In the genomic region with DNA sequence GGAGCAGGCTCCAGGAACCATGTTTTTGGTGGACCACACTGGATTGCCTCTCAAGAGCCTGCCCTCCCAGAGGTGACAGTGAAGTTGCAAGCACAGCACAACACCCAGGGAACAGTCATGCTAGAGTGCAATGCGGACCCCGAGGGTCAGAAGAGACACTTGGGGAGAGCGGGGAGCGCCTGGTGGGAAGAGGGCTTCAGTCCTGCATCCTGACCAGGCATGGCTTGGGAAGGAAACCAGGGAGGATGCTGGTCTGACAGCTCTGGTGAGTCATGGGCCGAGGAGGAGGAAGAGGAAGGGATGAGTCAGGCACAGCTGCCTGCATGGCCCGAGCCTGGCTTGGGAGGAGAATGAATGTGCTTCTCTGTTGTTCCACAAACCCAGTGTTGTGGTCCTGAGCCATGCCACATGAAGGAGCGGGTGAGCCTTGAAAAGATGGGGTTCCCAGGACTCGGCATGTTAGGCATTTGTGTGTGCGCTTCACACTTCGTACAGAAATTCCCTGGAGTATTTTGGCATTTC, we compare ENCODE assay signal across 8 cellular contexts. TPM values are rescaled to one million over a fixed set of nuclear protein-coding genes. Genes with fewer than 3 reads are reported as not detected.
A peak's percentile ranks its signal among the peaks of the same experiment; 100 is the strongest.
DNase-seq lines count a peak whose midpoint lies in the region; ATAC-seq, FAIRE-seq and TF ChIP-seq lines count a peak whose summit lies in the region.

No MANE protein-coding gene starts in this region.

- peak; percentile 50 for ATAC-seq in T-helper 17 cell

- H3K4me1 Mint-ChIP-seq in HFFc6 (ENCODE audit: low read depth) (peaks cover 75% of the 10 kb centered on the region), T-helper 17 cell (peaks cover 5% of the 10 kb centered on the region), immature natural killer cell (no peaks in the 10 kb centered on the region)

- no peaks in the 10 kb centered on the region for H3K27me3 ChIP-seq in brain microvascular endothelial cell (replicated peaks)

- H3K27me3 Mint-ChIP-seq in HFFc6 (ENCODE audit: insufficient read depth) (no peaks in the 10 kb centered on the region), T-helper 17 cell (peaks cover 4% of the 10 kb centered on the region), immature natural killer cell (ENCODE audit: low read depth in 3 of 3) (peaks cover 1 to 4% (median 2%) of the 10 kb centered on the region in 3 donors)

- H3K4me1 ChIP-seq in kidney (ENCODE audit: control insufficient read depth in 1 of 2, insufficient read depth in 1 of 2, low read depth in 1 of 2, low read length in 2 of 2) = peaks cover 24 to 31% of the 10 kb centered on the region in 2 donors

- H3K36me3 ChIP-seq in brain microvascular endothelial cell (replicated peaks) = no peaks in the 10 kb centered on the region
- H3K36me3 ChIP-seq in kidney (ENCODE audit: control insufficient read depth in 1 of 2, insufficient read depth in 2 of 2, low read length in 2 of 2) = no peaks in the 10 kb centered on the region

- H3K27ac ChIP-seq in brain microvascular endothelial cell (peak overlapping the region; percentile 97), kidney (ENCODE audit: low read depth in 2 of 2, low read length in 2 of 2) (peak overlapping the region; percentile 22 to 66)

- H3K36me3 Mint-ChIP-seq in HFFc6 (ENCODE audit: low read depth) (no peaks in the 10 kb centered on the region), T-helper 17 cell (ENCODE audit: low read depth) (no peaks in the 10 kb centered on the region), immature natural killer cell (no peaks in the 10 kb centered on the region)

- H3K4me3 Mint-ChIP-seq in HFFc6 (peak overlapping the region; percentile 83), T-helper 17 cell (no peak overlapping the region), immature natural killer cell (no peak overlapping the region)

- no peaks in the 10 kb centered on the region for H3K9me3 ChIP-seq in T-helper 17 cell (ENCODE audit: control insufficient read depth, low read length, poor library complexity, severe bottlenecking)
- no peaks in the 10 kb centered on the region for H3K9me3 ChIP-seq in kidney (ENCODE audit: control insufficient read depth in 1 of 2, low read length in 2 of 2)

- DNase-seq in HFFc6 (peak; percentile 94), T-helper 17 cell (no peak), brain microvascular endothelial cell (peak; percentile 97), kidney (peak; percentile 92), immature natural killer cell (no peak), SK-N-DZ (ENCODE audit: low spot score) (no peak), cerebellar nuclear complex (lab: John Stamatoyannopoulos, UW) (no peak)
- peak; percentile 60 to 62 (median 62) for DNase-seq in stimulated activated CD4-positive, alpha-beta T cell treated with anti-CD3 and anti-CD28 coated beads, Interleukin-12 subunit alpha, Interleukin-12 subunit beta, amount 100 ng/mL, for 48 hours (ENCODE audit: low read depth in 2 of 3, low spot score in 1 of 3)

- H3K27ac Mint-ChIP-seq in HFFc6 = peak overlapping the region; percentile 99
- H3K27ac Mint-ChIP-seq in T-helper 17 cell = no peak overlapping the region
- no peak overlapping the region for H3K27ac Mint-ChIP-seq in immature natural killer cell

- no peak for FAIRE-seq in kidney (lab: Jason Lieb, UNC)

- H3K4me3 ChIP-seq in brain microvascular endothelial cell (ENCODE audit: low read depth, low read length) (no peak overlapping the region), kidney (ENCODE audit: low read length in 2 of 2) (no peak overlapping the region)

- no peak overlapping the region for H3K9ac ChIP-seq in kidney (ENCODE audit: low read length in 2 of 2)

- H3K9me3 Mint-ChIP-seq in HFFc6 = no peaks in the 10 kb centered on the region
- H3K9me3 Mint-ChIP-seq in immature natural killer cell = no peaks in the 10 kb centered on the region

- in situ Hi-C loops in brain microvascular endothelial cell (cut with HindIII; ENCODE audit: low pct_ligation_motif_present, low sequenced_read_pairs) = no loop called here

- intact Hi-C loops in kidney (cut with DNase I) = no loop called here

- TF ChIP-seq CTCF in HFFc6 (IDR thresholded peaks at IDR 0.05) (no peak), brain microvascular endothelial cell (IDR thresholded peaks at IDR 0.05; ENCODE audit: low read depth, low read length, missing control alignments) (no peak), kidney (IDR thresholded peaks at IDR 0.05; ENCODE audit: borderline replicate concordance, extremely low read depth, insufficient read depth) (no peak)

RNA-seq across cellular contexts. Expression of gene ANKRD2, which starts 29.5 kb away (rescaled TPM):
- 1 to 10 TPM in 4 of 6 experiments, under 1 TPM in 2; 0.31 to 7.7 (median 6.5) TPM for total RNA-seq in HFFc6 (2021; fragmentation: NEBNext Ultra II Directional; extraction: Animal tissue kit (Norgen Biotek cat#: 25700))
- not detected for total RNA-seq in T-helper 17 cell
- total RNA-seq in kidney = 3.6 TPM
- 10.0 TPM for polyA plus RNA-seq in kidney (ENCODE audit: insufficient read depth, low read depth, low replicate concordance)
- not detected for polyA plus RNA-seq in immature natural killer cell
- polyA plus RNA-seq in SK-N-DZ (2014; cell fraction: cytosol; rRNA removed) = not detected in 2 replicates
- polyA plus RNA-seq in SK-N-DZ (2014; cell fraction: nucleus; rRNA removed) = not detected in 2 replicates

RNA-seq across cellular contexts. Expression of gene HOGA1, which starts 41.1 kb away (rescaled TPM):
- under 1 TPM; 0.26 to 0.66 (median 0.46) TPM for total RNA-seq in HFFc6 (2021; fragmentation: NEBNext Ultra II Directional; extraction: Animal tissue kit (Norgen Biotek cat#: 25700))
- total RNA-seq in T-helper 17 cell (not detected), kidney (28.8 TPM)
- polyA plus RNA-seq in kidney (ENCODE audit: insufficient read depth, low read depth, low replicate concordance) (100 TPM), immature natural killer cell (not detected)
- 4.3 and 6.6 TPM in 2 replicates for polyA plus RNA-seq in SK-N-DZ (2014; cell fraction: cytosol; rRNA removed)
- 4.4 and 5.9 TPM in 2 replicates for polyA plus RNA-seq in SK-N-DZ (2014; cell fraction: nucleus; rRNA removed)

RNA-seq across cellular contexts. Expression of gene UBTD1, which starts 44.4 kb away (rescaled TPM):
- 10 to 100 TPM; 31.3 to 42.1 (median 34.8) TPM for total RNA-seq in HFFc6 (2021; fragmentation: NEBNext Ultra II Directional; extraction: Animal tissue kit (Norgen Biotek cat#: 25700))
- 1 to 10 TPM; 1.1 to 1.4 TPM for total RNA-seq in T-helper 17 cell
- total RNA-seq in kidney = 17.4 TPM
- 26.1 TPM for polyA plus RNA-seq in kidney (ENCODE audit: insufficient read depth, low read depth, low replicate concordance)
- polyA plus RNA-seq in immature natural killer cell = 1 to 10 TPM; 1.7 to 3.2 (median 2.9) TPM
- 5.8 and 6.2 TPM in 2 replicates for polyA plus RNA-seq in SK-N-DZ (2014; cell fraction: cytosol; rRNA removed)
- 5.7 and 6.3 TPM in 2 replicates for polyA plus RNA-seq in SK-N-DZ (2014; cell fraction: nucleus; rRNA removed)

RNA-seq across cellular contexts. Expression of gene MMS19, which starts 44.9 kb away (rescaled TPM):
- 10 to 100 TPM; 53.8 to 61.2 (median 56.3) TPM for total RNA-seq in HFFc6 (2021; fragmentation: NEBNext Ultra II Directional; extraction: Animal tissue kit (Norgen Biotek cat#: 25700))
- total RNA-seq in T-helper 17 cell (10 to 100 TPM; 60.1 to 71.2 TPM), kidney (56.1 TPM)
- polyA plus RNA-seq in kidney (ENCODE audit: insufficient read depth, low read depth, low replicate concordance) (49.7 TPM), immature natural killer cell (10 to 100 TPM; 21.8 to 32.0 (median 29.6) TPM)
- 103 and 140 TPM in 2 replicates for polyA plus RNA-seq in SK-N-DZ (2014; cell fraction: cytosol; rRNA removed)
- polyA plus RNA-seq in SK-N-DZ (2014; cell fraction: nucleus; rRNA removed) = 265 and 277 TPM in 2 replicates

RNA-seq across cellular contexts. Expression of gene C10orf62, which starts 46.4 kb away (rescaled TPM):
- not detected for total RNA-seq in HFFc6 (2021; fragmentation: NEBNext Ultra II Directional; extraction: Animal tissue kit (Norgen Biotek cat#: 25700))
- total RNA-seq in T-helper 17 cell (not detected), kidney (1.6 TPM)
- polyA plus RNA-seq in kidney (ENCODE audit: insufficient read depth, low read depth, low replicate concordance) (0.77 TPM), immature natural killer cell (not detected)
- polyA plus RNA-seq in SK-N-DZ (2014; cell fraction: cytosol; rRNA removed) = 0.32 TPM in 1 of 2 replicates, not detected in the other
- polyA plus RNA-seq in SK-N-DZ (2014; cell fraction: nucleus; rRNA removed) = 0.16 and 0.19 TPM in 2 replicates

Comparison
In these comparisons a context has a peak if more than half of its experiments do, and no peak if none do; other contexts are left out.
1. DNase-seq: peak in HFFc6 (single experiment), brain microvascular endothelial cell (single experiment), kidney (single experiment) and stimulated activated CD4-positive, alpha-beta T cell treated with anti-CD3 and anti-CD28 coated beads, Interleukin-12 subunit alpha, Interleukin-12 subunit beta, amount 100 ng/mL, for 48 hours (3 of 3); none in T-helper 17 cell (0 of 3), immature natural killer cell (0 of 3), SK-N-DZ (single experiment) and cerebellar nuclear complex (0 of 2).
2. RNA of gene HOGA1, which starts 41.1 kb away (total RNA-seq): 28.8 TPM in kidney (single experiment); 0.26 to 0.66 TPM in HFFc6 and not detected in T-helper 17 cell; every median in the first group is over 10 times any median in the second.